ENCODE assay signal across 1 cellular context in genomic region chr15:100020181-100020580, GRCh38.
TF ChIP-seq lines count a peak whose summit lies in the region.

No MANE protein-coding gene starts in this region.

TF ChIP-seq in K562, 482 proteins besides CTCF, POLR2A, EP300 and RAD21 (continued from another document):
- TF ChIP-seq SFPQ (IDR thresholded peaks at IDR 0.05; ENCODE audit: low read depth, low read length) (no peak), GTF2E2 (tag; IDR thresholded peaks at IDR 0.05) (no peak), ZBTB9 (CRISPR knock-in tag; IDR thresholded peaks at IDR 0.05) (no peak), SIN3A (IDR thresholded peaks at IDR 0.05; ENCODE audit: borderline replicate concordance in 2 of 2, control insufficient read depth in 1 of 2, low read depth in 2 of 2, low read length in 2 of 2) (no peak), ZFP30 (CRISPR knock-in tag; IDR thresholded peaks at IDR 0.05; ENCODE audit: borderline replicate concordance) (no peak), E2F5 (CRISPR knock-in tag; IDR thresholded peaks at IDR 0.05) (no peak), ZNF140 (CRISPR knock-in tag; IDR thresholded peaks at IDR 0.05) (no peak), MLLT1 (IDR thresholded peaks at IDR 0.05) (no peak), KDM5B (IDR thresholded peaks at IDR 0.05; ENCODE audit: insufficient replicate concordance, low read depth, low read length) (no peak), NR2C1 (IDR thresholded peaks at IDR 0.05) (no peak), NR2C1 (tag; IDR thresholded peaks at IDR 0.05) (no peak), ZBTB17 (CRISPR knock-in tag; IDR thresholded peaks at IDR 0.05) (no peak), MEF2A (IDR thresholded peaks at IDR 0.05; ENCODE audit: control insufficient read depth, low read depth, low read length) (no peak)
